9 cellular contexts compared by ENCODE assay signal in genomic region chr9:92954078-92954861, GRCh38. TPM values are rescaled to one million over a fixed set of nuclear protein-coding genes. Genes with fewer than 3 reads are reported as not detected.
A peak's percentile ranks its signal among the peaks of the same experiment; 100 is the strongest.
DNase-seq lines count a peak whose midpoint lies in the region; ATAC-seq and TF ChIP-seq lines count a peak whose summit lies in the region.
"Had no signal": no experiment of that assay in that cellular context is flagged by ENCODE, and none has a peak within 500 bp of the region (broad histone marks: within the 10 kb centered on the region; RNA-seq: fewer than 3 reads in every experiment).

No MANE protein-coding gene starts in this region.

- no peaks in the 10 kb centered on the region for H3K79me2 ChIP-seq in Karpas-422 (ENCODE audit: low read length)

- H3K9me3 ChIP-seq in gastroesophageal sphincter (no peaks in the 10 kb centered on the region), Karpas-422 (ENCODE audit: low read length) (no peaks in the 10 kb centered on the region)

- H3K4me1 ChIP-seq in gastroesophageal sphincter (no peaks in the 10 kb centered on the region), Karpas-422 (ENCODE audit: low read length) (no peaks in the 10 kb centered on the region)

- TF ChIP-seq EP300 in gastroesophageal sphincter (IDR thresholded peaks at IDR 0.05) = no peak

- ATAC-seq in GM21447 (IDR thresholded peaks at IDR 0.05; ENCODE audit: unreplicated experiment) = peak; percentile 75
- peak; percentile 62 for ATAC-seq in gastroesophageal sphincter

- H4K20me1 ChIP-seq in Karpas-422 (ENCODE audit: insufficient read depth, low read depth, low read length) = no peaks in the 10 kb centered on the region

- 53 to 68% methylated on average over 3 to 4 of the region's 10 CpGs for WGBS in gastroesophageal sphincter (ENCODE audit: low coverage in 1 of 2), 2 donors

- H3K4me3 ChIP-seq in gastroesophageal sphincter (no peak overlapping the region), Karpas-422 (ENCODE audit: low read length) (no peak overlapping the region)

- H2AFZ ChIP-seq in Karpas-422 (ENCODE audit: low read length) = no peak overlapping the region

- H3K9me2 ChIP-seq in Karpas-422 (replicated peaks; ENCODE audit: insufficient read depth, low read length) = no peaks in the 10 kb centered on the region

- TF ChIP-seq POLR2A in gastroesophageal sphincter (IDR thresholded peaks at IDR 0.05) = no peak

- H3K27me3 ChIP-seq in gastroesophageal sphincter = peaks cover 32% of the 10 kb centered on the region
- H3K27me3 ChIP-seq in Karpas-422 (ENCODE audit: low read length) = no peaks in the 10 kb centered on the region

- H3K4me2 ChIP-seq in Karpas-422 (ENCODE audit: low read depth, low read length, poor library complexity, severe bottlenecking) = no peak overlapping the region

- H3K36me3 ChIP-seq in gastroesophageal sphincter (no peaks in the 10 kb centered on the region), Karpas-422 (ENCODE audit: insufficient read depth, low read length) (no peaks in the 10 kb centered on the region)

- H3K27ac ChIP-seq in gastroesophageal sphincter = no peak overlapping the region
- H3K27ac ChIP-seq in Karpas-422 (ENCODE audit: low read length) = no peak overlapping the region

- no peak overlapping the region for H3K9ac ChIP-seq in Karpas-422 (ENCODE audit: low read length)

- TF ChIP-seq CTCF in gastroesophageal sphincter (IDR thresholded peaks at IDR 0.05) = no peak

- DNase-seq in NCI-H1436 (lab: John Stamatoyannopoulos, UW) (peak; percentile 57), DMS53 treated with DMSO at 0.1 percent for 48 hours (lab: John Stamatoyannopoulos, UW; ENCODE audit: unreplicated experiment) (no peak), OCI-M2 (lab: John Stamatoyannopoulos, UW; ENCODE audit: unreplicated experiment) (no peak), Karpas-422 (no peak)
- peak; percentile 85 for DNase-seq in activated CD8-positive, alpha-beta memory T cell treated with anti-CD3 and anti-CD28 coated beads, Interleukin-2, amount 50 U/mL, for 1 hour (ENCODE audit: extremely low read depth)
- peak; percentile 44 to 65 for DNase-seq in stimulated activated CD8-positive, alpha-beta memory T cell treated with anti-CD3 and anti-CD28 coated beads, Interleukin-2, amount 100 ng/mL, for 1 hour (ENCODE audit: low read depth in 2 of 2)

RNA-seq across cellular contexts. Expression of gene FGD3, which starts 6.9 kb away (rescaled TPM):
- 1 to 10 TPM; 1.7 to 4.2 (median 3.3) TPM for total RNA-seq in gastroesophageal sphincter
- 9.0 and 24.5 TPM in 2 replicates for total RNA-seq in Karpas-422 (2014; rRNA removed; shearing (Covaris generic); ENCODE audit: low replicate concordance)
- total RNA-seq: pulmonary artery endothelial cell had no signal

Comparison
In these comparisons a context has a peak if more than half of its experiments do, and no peak if none do; other contexts are left out.
1. DNase-seq: peak in NCI-H1436 (single experiment), activated CD8-positive, alpha-beta memory T cell treated with anti-CD3 and anti-CD28 coated beads, Interleukin-2, amount 50 U/mL, for 1 hour (single experiment) and stimulated activated CD8-positive, alpha-beta memory T cell treated with anti-CD3 and anti-CD28 coated beads, Interleukin-2, amount 100 ng/mL, for 1 hour (2 of 2); none in DMS53 treated with DMSO at 0.1 percent for 48 hours (single experiment), OCI-M2 (single experiment) and Karpas-422 (single experiment).